Comparison of ENCODE assay signal across 15 cellular contexts in the genomic region with DNA sequence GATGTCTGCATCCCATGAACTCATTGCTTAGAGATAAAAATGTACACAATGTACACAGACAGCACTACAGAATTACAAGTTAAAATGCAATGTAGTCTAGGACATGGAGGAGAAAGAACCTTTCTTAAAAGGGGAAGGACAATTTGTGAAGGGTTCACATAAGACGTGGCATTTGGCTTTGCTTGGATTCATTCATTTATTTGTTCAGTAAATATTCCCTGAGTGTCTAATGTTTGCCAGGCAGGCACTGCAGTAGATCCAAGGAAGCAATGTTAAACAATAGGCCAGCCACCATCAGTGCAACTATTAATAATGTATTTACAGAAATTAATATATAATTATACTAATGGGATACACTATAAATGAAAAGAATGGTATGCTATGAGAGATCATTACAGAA.
DNase-seq lines count a peak whose midpoint lies in the region; ATAC-seq and TF ChIP-seq lines count a peak whose summit lies in the region.
"Had no signal": no experiment of that assay in that cellular context is flagged by ENCODE, and none has a peak within 500 bp of the region (broad histone marks: within the 10 kb centered on the region; RNA-seq: fewer than 3 reads in every experiment).

No MANE protein-coding gene starts in this region.

- peak; percentile 52 for DNase-seq in LNCaP clone FGC (ENCODE audit: low read depth)
- DNase-seq in NCI-H69 (lab: John Stamatoyannopoulos, UW) = peak; percentile 58
- DNase-seq in immature natural killer cell = no peak
- DNase-seq in ovary = no peak
- DNase-seq: ACHN; C1 segment of cervical spinal cord; Calu3; CD4-positive, alpha-beta T cell; DND-41; GDM1; H7 had no signal

- no peak for TF ChIP-seq EP300 in ovary (IDR thresholded peaks at IDR 0.05)

- no peak overlapping the region for H3K27ac Mint-ChIP-seq in immature natural killer cell
- H3K27ac Mint-ChIP-seq: CD4-positive, alpha-beta T cell; GM23338 had no signal

- H3K36me3 ChIP-seq in ovary = no peaks in the 10 kb centered on the region

- H3K4me3 Mint-ChIP-seq in immature natural killer cell = no peak overlapping the region
- H3K4me3 Mint-ChIP-seq: CD4-positive, alpha-beta T cell; GM23338 had no signal

- no peaks in the 10 kb centered on the region for H3K4me1 Mint-ChIP-seq in immature natural killer cell
- H3K4me1 Mint-ChIP-seq: GM23338 had no signal

- H3K9me3 Mint-ChIP-seq in immature natural killer cell = peaks cover 0 to 43% (median 3%) of the 10 kb centered on the region in 6 donors
- H3K9me3 Mint-ChIP-seq: CD4-positive, alpha-beta T cell; GM23338 had no signal

- intact Hi-C loops in ovary (cut with DNase I) = no loop called here

- no peaks in the 10 kb centered on the region for H3K36me3 Mint-ChIP-seq in immature natural killer cell

- H3K27me3 Mint-ChIP-seq in immature natural killer cell (ENCODE audit: low read depth in 3 of 3) = no peaks in the 10 kb centered on the region
- H3K27me3 Mint-ChIP-seq: CD4-positive, alpha-beta T cell had no signal

- WGBS in ovary, 3 donors = 82 to 88% (median 88%) methylated on average over 1 of the region's 1 CpG

- H3K9me3 ChIP-seq in ovary = no peaks in the 10 kb centered on the region

- no peak for ATAC-seq in HG03378 (IDR thresholded peaks at IDR 0.05; ENCODE audit: unreplicated experiment)
- ATAC-seq: GM23338 had no signal

- peak overlapping the region; percentile 54 for H3K27ac ChIP-seq in 22Rv1
- peak overlapping the region; percentile 36; the same call in 1 of the 2 replicates for H3K27ac ChIP-seq in VCaP
- H3K27ac ChIP-seq in ovary = no peak overlapping the region

- no peak for TF ChIP-seq CTCF in 22Rv1 (IDR thresholded peaks at IDR 0.05)
- TF ChIP-seq CTCF in LNCaP clone FGC (IDR thresholded peaks at IDR 0.05; ENCODE audit: control insufficient read depth, extremely low read depth, insufficient read depth) = no peak
- TF ChIP-seq CTCF in VCaP (conservative IDR thresholded peaks at IDR 0.05) = no peak
- TF ChIP-seq CTCF in ovary (IDR thresholded peaks at IDR 0.05) = no peak

- TF ChIP-seq POLR2A in ovary (IDR thresholded peaks at IDR 0.05) = no peak

- no peaks in the 10 kb centered on the region for H3K4me1 ChIP-seq in ovary (ENCODE audit: insufficient read depth)

- H3K27me3 ChIP-seq in ovary = no peaks in the 10 kb centered on the region

- H3K4me3 ChIP-seq in LNCaP clone FGC (ENCODE audit: low read depth, low read length) (no peak overlapping the region), ovary (no peak overlapping the region)
- H3K4me3 ChIP-seq: GM23338 had no signal

Comparison
In these comparisons a context has a peak if more than half of its experiments do, and no peak if none do; other contexts are left out.
1. H3K27ac ChIP-seq: peak in 22Rv1 (single experiment) and VCaP (single experiment); none in ovary (0 of 2).
2. DNase-seq: peak in LNCaP clone FGC (single experiment) and NCI-H69 (single experiment); none in immature natural killer cell (0 of 3) and ovary (0 of 5).